Comparison of ENCODE assay signal across 27 cellular contexts in genomic region chr6:98958791-98959190, GRCh38.
"Had no signal": no experiment of that assay in that cellular context is flagged by ENCODE, and none has a peak within 500 bp of the region (broad histone marks: within the 10 kb centered on the region; RNA-seq: fewer than 3 reads in every experiment).

No MANE protein-coding gene starts in this region.

- H3K36me3 ChIP-seq: gastrocnemius medialis, left lung, neutrophil, pancreas, sigmoid colon, spleen, tibial nerve, upper lobe of left lung had no signal

- H3K9me3 Mint-ChIP-seq: mesothelial cell of epicardium; natural killer cell treated with Interleukin-12 subunit alpha and Interleukin-12 subunit beta and Interleukin-15 and Interleukin-18, amount 100 ng/mL, for 72 hours; neural crest cell; stimulated activated memory B cell treated with anti-CD40 and anti-IgM and Interleukin-4, amounts not matched to agents 10 μg/mL and 1 μg/mL and 100 μg/mL, for 72 hours had no signal

- H3K4me3 ChIP-seq: gastrocnemius medialis, left lung, mucosa of descending colon, pancreas, sigmoid colon, skin epidermis, spleen, testis, tibial nerve, upper lobe of left lung had no signal

- H3K27ac Mint-ChIP-seq: mesothelial cell of epicardium; naive B cell; natural killer cell treated with Interleukin-12 subunit alpha and Interleukin-12 subunit beta and Interleukin-15 and Interleukin-18, amount 100 ng/mL, for 72 hours; stimulated activated memory B cell treated with anti-CD40 and anti-IgM and Interleukin-4, amounts not matched to agents 10 μg/mL and 1 μg/mL and 100 μg/mL, for 72 hours had no signal

- FAIRE-seq: colon, keratinocyte, pancreas, urothelium cell line had no signal

- ATAC-seq: gastrocnemius medialis; left cardiac atrium; left lung; mucosa of descending colon; natural killer cell treated with Interleukin-12 subunit alpha and Interleukin-12 subunit beta and Interleukin-15 and Interleukin-18, amount 100 ng/mL, for 72 hours; pancreas; right cardiac atrium; stimulated activated memory B cell treated with anti-CD40 and anti-IgM and Interleukin-4, amounts not matched to agents 10 μg/mL and 1 μg/mL and 100 μg/mL, for 72 hours; stimulated activated naive CD8-positive, alpha-beta T cell treated with anti-CD3 and anti-CD28 coated beads, Interleukin-15, Interleukin-2, amounts not matched to agents 100 U/mL and 50 U/mL, for 24 hours had no signal

- H3K4me1 ChIP-seq: gastrocnemius medialis, left lung, pancreas, testis, tibial nerve had no signal

- H3K27me3 ChIP-seq: gastrocnemius medialis, left lung, neutrophil, pancreas, sigmoid colon, spleen, testis, tibial nerve, upper lobe of left lung had no signal

- H3K27ac ChIP-seq: gastrocnemius medialis, left lung, neutrophil, pancreas, sigmoid colon, skin epidermis, spleen, testis, tibial nerve, upper lobe of left lung had no signal

- DNase-seq: effector memory CD4-positive, alpha-beta T cell; gastrocnemius medialis; head of caudate nucleus; left cardiac atrium; left lung; mesenchymal stem cell; mucosa of descending colon; naive B cell; pancreas; right cardiac atrium; sigmoid colon; spleen; stimulated activated CD4-positive, alpha-beta T cell treated with anti-CD3 and anti-CD28 coated beads, Interleukin-4, amount 100 ng/mL, for 4 hours; stimulated activated naive CD8-positive, alpha-beta T cell treated with anti-CD3 and anti-CD28 coated beads, Interleukin-15, Interleukin-2, amounts not matched to agents 100 U/mL and 50 U/mL, for 24 hours; substantia nigra; testis; upper lobe of left lung had no signal

- H3K4me1 Mint-ChIP-seq: mesothelial cell of epicardium; naive B cell; stimulated activated memory B cell treated with anti-CD40 and anti-IgM and Interleukin-4, amounts not matched to agents 10 μg/mL and 1 μg/mL and 100 μg/mL, for 72 hours had no signal

- H3K36me3 Mint-ChIP-seq: mesothelial cell of epicardium; naive B cell; natural killer cell treated with Interleukin-12 subunit alpha and Interleukin-12 subunit beta and Interleukin-15 and Interleukin-18, amount 100 ng/mL, for 72 hours; stimulated activated memory B cell treated with anti-CD40 and anti-IgM and Interleukin-4, amounts not matched to agents 10 μg/mL and 1 μg/mL and 100 μg/mL, for 72 hours had no signal

- H3K4me3 Mint-ChIP-seq: mesothelial cell of epicardium; naive B cell; natural killer cell treated with Interleukin-12 subunit alpha and Interleukin-12 subunit beta and Interleukin-15 and Interleukin-18, amount 100 ng/mL, for 72 hours; neural crest cell; stimulated activated memory B cell treated with anti-CD40 and anti-IgM and Interleukin-4, amounts not matched to agents 10 μg/mL and 1 μg/mL and 100 μg/mL, for 72 hours had no signal
